In the genomic region with DNA sequence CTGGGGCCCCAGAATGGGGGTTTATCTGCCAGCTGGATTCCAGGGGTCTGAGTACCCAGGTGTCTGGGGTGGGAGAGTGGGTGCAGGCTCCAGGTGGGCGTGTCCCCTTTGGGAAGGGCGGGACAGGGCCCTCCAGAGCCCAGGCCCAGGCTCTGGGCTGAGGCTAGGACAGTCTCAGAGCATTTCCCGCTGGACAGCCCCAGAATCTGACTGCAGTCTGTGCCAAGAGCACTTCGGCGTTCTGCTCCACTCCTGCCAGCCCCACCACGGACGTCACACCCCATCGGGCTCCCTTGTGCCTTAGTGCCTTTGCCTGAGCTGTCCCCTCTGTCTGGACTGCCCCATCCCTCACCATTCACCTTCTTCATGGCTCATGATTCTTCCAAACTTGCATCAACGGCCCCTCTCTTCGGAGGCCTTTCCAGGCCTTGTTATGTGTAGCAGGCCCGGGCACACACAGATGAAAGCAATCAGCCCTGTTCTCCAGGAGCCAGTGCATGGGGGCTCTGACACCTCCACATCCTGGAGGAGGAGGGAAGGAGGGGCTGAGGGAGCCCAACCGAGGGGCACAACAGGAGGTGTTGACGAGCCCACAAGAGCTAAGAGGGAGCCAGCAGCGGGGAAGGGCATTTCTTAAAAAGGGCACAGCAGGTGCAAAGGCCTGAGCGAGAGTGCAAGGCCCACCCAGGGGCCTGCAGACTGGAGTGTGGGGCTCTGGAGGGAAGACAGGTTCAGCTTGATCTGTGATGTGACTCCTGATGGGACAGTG, we compare ENCODE assay signal across 25 cellular contexts. TPM values are rescaled to one million over a fixed set of nuclear protein-coding genes. Genes with fewer than 3 reads are reported as not detected.
DNase-seq lines count a peak whose midpoint lies in the region; ATAC-seq and TF ChIP-seq lines count a peak whose summit lies in the region.
"Had no signal": no experiment of that assay in that cellular context is flagged by ENCODE, and none has a peak within 500 bp of the region (broad histone marks: within the 10 kb centered on the region; RNA-seq: fewer than 3 reads in every experiment).

No MANE protein-coding gene starts in this region.

- H4K20me1 ChIP-seq in DND-41 (ENCODE audit: insufficient read depth, low read length) = peaks cover 24% of the 10 kb centered on the region

- H3K4me3 ChIP-seq in DND-41 (ENCODE audit: low read depth in 1 of 2, low read length in 2 of 2) = no peak overlapping the region
- no peak overlapping the region for H3K4me3 ChIP-seq in left lung
- H3K4me3 ChIP-seq: lung, pancreas, PC-9, SJCRH30, upper lobe of left lung had no signal

- peaks cover 18% of the 10 kb centered on the region for H3K79me2 ChIP-seq in DND-41 (ENCODE audit: insufficient read depth, low read length)

- ATAC-seq in DND-41 (ENCODE audit: insufficient read depth, low read depth) (peak; percentile 45; the same call in 1 of the 3 replicates), left lung (peak; percentile 50)
- ATAC-seq: activated CD8-positive, alpha-beta memory T cell treated with anti-CD3 and anti-CD28 coated beads, Interleukin-2, amount 10 ng/mL, durations not matched to agents 7 days and 5 days; pancreas had no signal

- intact Hi-C loops in left lung (cut with DNase I) = no loop called here

- H3K4me1 ChIP-seq in DND-41 (ENCODE audit: insufficient read depth, low read length) (no peaks in the 10 kb centered on the region), left lung (no peaks in the 10 kb centered on the region)
- H3K4me1 ChIP-seq: pancreas, SJCRH30, upper lobe of left lung had no signal

- H3K27me3 ChIP-seq in DND-41 (ENCODE audit: insufficient read depth, low read length, poor library complexity) (no peaks in the 10 kb centered on the region), left lung (no peaks in the 10 kb centered on the region)
- H3K27me3 ChIP-seq: pancreas, SJCRH30, upper lobe of left lung had no signal

- H3K4me1 Mint-ChIP-seq in brain (peaks cover 42% of the 10 kb centered on the region), osteocyte (ENCODE audit: unreplicated experiment) (peaks cover 5% of the 10 kb centered on the region)
- H3K4me1 Mint-ChIP-seq: activated CD8-positive, alpha-beta memory T cell treated with anti-CD3 and anti-CD28 coated beads, Interleukin-2, amount 10 ng/mL, durations not matched to agents 7 days and 5 days; activated naive CD4-positive, alpha-beta T cell treated with anti-CD3 and anti-CD28 coated beads, Interleukin-2, amount 50 U/mL, for 24 hours; CD14-positive monocyte; central memory CD8-positive, alpha-beta T cell had no signal

- no peak overlapping the region for H3K4me3 Mint-ChIP-seq in brain
- no peak overlapping the region for H3K4me3 Mint-ChIP-seq in osteocyte (ENCODE audit: unreplicated experiment)
- H3K4me3 Mint-ChIP-seq: activated CD4-positive, alpha-beta T cell treated with anti-CD3 and anti-CD28 coated beads, Interleukin-2, amount 10 ng/mL, durations not matched to agents 24 days and 14 days; activated CD8-positive, alpha-beta memory T cell treated with anti-CD3 and anti-CD28 coated beads, Interleukin-2, amount 10 ng/mL, durations not matched to agents 7 days and 5 days; activated naive CD4-positive, alpha-beta T cell treated with anti-CD3 and anti-CD28 coated beads, Interleukin-2, amount 50 U/mL, for 24 hours; activated T-helper 1 cell treated with anti-CD3 and anti-CD28 coated beads, Interleukin-12 subunit alpha, Interleukin-12 subunit beta, Interleukin-2, Interleukin-4 antibody, amounts not matched to agents 30 ng/mL and 10 ng/mL and 1 ng/mL, durations not matched to agents 14 hours and 24 hours and 36 hours; CD14-positive monocyte; central memory CD8-positive, alpha-beta T cell; HFFc6; T-helper 1 cell treated with Interleukin-12 subunit alpha and Interleukin-12 subunit beta and Interleukin-4 antibody, amounts not matched to agents 30 μg/mL and 1 μg/mL, for 36 hours had no signal

- DNase-seq in DND-41 = peak; percentile 8
- no peak for DNase-seq in left lung
- no peak for DNase-seq in osteocyte (ENCODE audit: extremely low spot score, unreplicated experiment)
- DNase-seq in DMS153 treated with DMSO at 0.1 percent for 48 hours (lab: John Stamatoyannopoulos, UW; ENCODE audit: unreplicated experiment) = no peak
- no peak for DNase-seq in NCI-H1092 (lab: John Stamatoyannopoulos, UW)
- no peak for DNase-seq in ureter (ENCODE audit: low spot score)
- DNase-seq in NCI-H510A (lab: John Stamatoyannopoulos, UW) = no peak
- DNase-seq: activated CD4-positive, alpha-beta T cell treated with anti-CD3 and anti-CD28 coated beads, Interleukin-2, amount 10 ng/mL, durations not matched to agents 24 days and 14 days; activated CD8-positive, alpha-beta memory T cell treated with anti-CD3 and anti-CD28 coated beads, Interleukin-2, amount 10 ng/mL, durations not matched to agents 7 days and 5 days; DMS 273 treated with DMSO at 0.1 percent for 48 hours; GDM1; HFFc6; MV-4-11; NCI-H1694 treated with DMSO at 0.1 percent for 48 hours; pancreas; PC-9; SJCRH30; upper lobe of left lung had no signal

- H2AFZ ChIP-seq in DND-41 (ENCODE audit: low read depth, low read length) = no peak overlapping the region
- H2AFZ ChIP-seq: PC-9 had no signal

- H3K27ac Mint-ChIP-seq in brain (peak overlapping the region; percentile 51 to 95 (median 91)), osteocyte (ENCODE audit: unreplicated experiment) (peak overlapping the region; percentile 31)
- H3K27ac Mint-ChIP-seq: activated CD4-positive, alpha-beta T cell treated with anti-CD3 and anti-CD28 coated beads, Interleukin-2, amount 10 ng/mL, durations not matched to agents 24 days and 14 days; activated CD8-positive, alpha-beta memory T cell treated with anti-CD3 and anti-CD28 coated beads, Interleukin-2, amount 10 ng/mL, durations not matched to agents 7 days and 5 days; activated naive CD4-positive, alpha-beta T cell treated with anti-CD3 and anti-CD28 coated beads, Interleukin-2, amount 50 U/mL, for 24 hours; activated T-helper 1 cell treated with anti-CD3 and anti-CD28 coated beads, Interleukin-12 subunit alpha, Interleukin-12 subunit beta, Interleukin-2, Interleukin-4 antibody, amounts not matched to agents 30 ng/mL and 10 ng/mL and 1 ng/mL, durations not matched to agents 14 hours and 24 hours and 36 hours; HFFc6; T-helper 1 cell treated with Interleukin-12 subunit alpha and Interleukin-12 subunit beta and Interleukin-4 antibody, amounts not matched to agents 30 μg/mL and 1 μg/mL, for 36 hours had no signal

- no peak overlapping the region for H3K4me2 ChIP-seq in DND-41 (ENCODE audit: insufficient read depth, low read length)
- H3K4me2 ChIP-seq: PC-9 had no signal

- H3K27me3 Mint-ChIP-seq in brain = no peaks in the 10 kb centered on the region
- H3K27me3 Mint-ChIP-seq in osteocyte (ENCODE audit: unreplicated experiment) = no peaks in the 10 kb centered on the region
- H3K27me3 Mint-ChIP-seq: activated CD4-positive, alpha-beta T cell treated with anti-CD3 and anti-CD28 coated beads, Interleukin-2, amount 10 ng/mL, durations not matched to agents 24 days and 14 days; activated CD8-positive, alpha-beta memory T cell treated with anti-CD3 and anti-CD28 coated beads, Interleukin-2, amount 10 ng/mL, durations not matched to agents 7 days and 5 days; activated naive CD4-positive, alpha-beta T cell treated with anti-CD3 and anti-CD28 coated beads, Interleukin-2, amount 50 U/mL, for 24 hours had no signal

- H3K36me3 ChIP-seq in DND-41 (ENCODE audit: insufficient read depth, low read length) = no peaks in the 10 kb centered on the region
- H3K36me3 ChIP-seq in left lung = no peaks in the 10 kb centered on the region
- H3K36me3 ChIP-seq: pancreas, upper lobe of left lung had no signal

- TF ChIP-seq CTCF in DND-41 (IDR thresholded peaks at IDR 0.05; ENCODE audit: borderline replicate concordance, extremely low read depth, low read length, poor library complexity, severe bottlenecking) (no peak), brain (conservative IDR thresholded peaks at IDR 0.05) (no peak), left lung (IDR thresholded peaks at IDR 0.05) (no peak), osteocyte (IDR thresholded peaks at IDR 0.05) (no peak)

- H3K9me3 ChIP-seq in DND-41 (ENCODE audit: insufficient read depth, low read length, severe bottlenecking) (no peaks in the 10 kb centered on the region), left lung (no peaks in the 10 kb centered on the region)
- H3K9me3 ChIP-seq: pancreas, SJCRH30, upper lobe of left lung had no signal

- no peak overlapping the region for H3K9ac ChIP-seq in DND-41 (ENCODE audit: low read depth, low read length)

- H3K9me3 Mint-ChIP-seq in brain (peaks cover 7 to 36% (median 18%) of the 10 kb centered on the region in 5 experiments), osteocyte (ENCODE audit: unreplicated experiment) (peaks cover 8% of the 10 kb centered on the region)
- H3K9me3 Mint-ChIP-seq: activated naive CD4-positive, alpha-beta T cell treated with anti-CD3 and anti-CD28 coated beads, Interleukin-2, amount 50 U/mL, for 24 hours had no signal

- H3K27ac ChIP-seq in DND-41 (ENCODE audit: low read length) (no peak overlapping the region), left lung (no peak overlapping the region)
- H3K27ac ChIP-seq: pancreas, PC-9, SJCRH30, upper lobe of left lung had no signal

- H3K36me3 Mint-ChIP-seq in brain (peaks cover 81% of the 10 kb centered on the region), osteocyte (ENCODE audit: unreplicated experiment) (peaks cover 18% of the 10 kb centered on the region)
- H3K36me3 Mint-ChIP-seq: activated CD8-positive, alpha-beta memory T cell treated with anti-CD3 and anti-CD28 coated beads, Interleukin-2, amount 10 ng/mL, durations not matched to agents 7 days and 5 days; activated naive CD4-positive, alpha-beta T cell treated with anti-CD3 and anti-CD28 coated beads, Interleukin-2, amount 50 U/mL, for 24 hours; CD14-positive monocyte had no signal

RNA-seq across cellular contexts. Expression of gene GTF2IRD1, which starts 41.6 kb away (rescaled TPM):
- polyA plus RNA-seq in brain (ENCODE audit: insufficient read depth, low read depth, low replicate concordance) = 33.6 TPM
- total RNA-seq in left lung (10 to 100 TPM; 20.8 to 28.3 TPM), osteocyte (44.7 and 48.7 TPM in 2 replicates), ureter (30.0 TPM)
- polyA plus RNA-seq: CD14-positive monocyte had no signal
